ENCODE assay signal across 1 cellular context in genomic region chr14:55333785-55334485, GRCh38.
TF ChIP-seq lines count a peak whose summit lies in the region.

No MANE protein-coding gene starts in this region.

TF ChIP-seq in IMR-90, 13 proteins besides CTCF, POLR2A, EP300 and RAD21 (continued from another document):
- TF ChIP-seq BHLHE40 (IDR thresholded peaks at IDR 0.05; ENCODE audit: low read depth, low read length) (no peak), MAFK (IDR thresholded peaks at IDR 0.05; ENCODE audit: low read depth, low read length) (no peak), SMC3 (IDR thresholded peaks at IDR 0.05; ENCODE audit: low read depth, low read length) (no peak)
TF ChIP-seq in IMR-90: peak in this region for 0.
